ENCODE assay signal across 1 cellular context in the genomic region with DNA sequence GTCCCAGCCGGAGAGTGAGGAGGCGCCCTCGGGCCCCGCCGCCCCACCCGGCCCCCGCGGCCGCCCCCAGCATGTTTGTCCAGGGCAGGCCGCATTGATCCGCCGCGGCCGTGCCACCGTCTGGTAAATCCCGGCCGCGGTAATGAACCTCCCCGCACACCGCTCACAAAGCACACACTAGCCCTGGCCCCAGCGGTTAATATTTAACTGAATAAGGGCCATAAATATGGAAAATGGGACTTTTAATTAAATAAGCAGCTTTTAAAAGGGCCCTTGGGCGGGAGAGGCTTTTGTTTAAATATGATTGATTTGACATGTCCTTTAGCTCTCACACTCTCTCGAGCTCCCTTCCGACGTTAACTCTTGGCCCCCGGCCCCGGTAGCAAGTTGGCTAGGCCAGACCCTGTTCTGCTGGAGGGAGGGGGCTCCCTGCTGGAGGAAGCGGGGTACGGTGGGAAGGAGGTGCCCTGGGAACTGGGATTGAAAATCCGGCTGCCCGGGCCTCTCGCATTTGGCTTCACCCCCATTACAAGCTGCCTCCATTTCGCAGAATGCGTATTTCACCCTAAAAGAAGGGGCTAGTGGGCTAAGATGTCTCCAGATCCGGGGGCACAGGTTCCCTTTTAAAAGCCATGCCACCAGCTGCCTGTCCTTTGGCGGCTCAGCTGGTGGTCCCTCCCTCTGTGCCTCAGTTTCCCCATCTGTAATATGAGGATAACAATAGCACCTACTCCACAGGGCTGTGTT.
TF ChIP-seq lines count a peak whose summit lies in the region.

No MANE protein-coding gene starts in this region.

TF ChIP-seq in GM23338, 12 proteins besides CTCF, POLR2A, EP300 and RAD21:
- TF ChIP-seq, protein P1, sequence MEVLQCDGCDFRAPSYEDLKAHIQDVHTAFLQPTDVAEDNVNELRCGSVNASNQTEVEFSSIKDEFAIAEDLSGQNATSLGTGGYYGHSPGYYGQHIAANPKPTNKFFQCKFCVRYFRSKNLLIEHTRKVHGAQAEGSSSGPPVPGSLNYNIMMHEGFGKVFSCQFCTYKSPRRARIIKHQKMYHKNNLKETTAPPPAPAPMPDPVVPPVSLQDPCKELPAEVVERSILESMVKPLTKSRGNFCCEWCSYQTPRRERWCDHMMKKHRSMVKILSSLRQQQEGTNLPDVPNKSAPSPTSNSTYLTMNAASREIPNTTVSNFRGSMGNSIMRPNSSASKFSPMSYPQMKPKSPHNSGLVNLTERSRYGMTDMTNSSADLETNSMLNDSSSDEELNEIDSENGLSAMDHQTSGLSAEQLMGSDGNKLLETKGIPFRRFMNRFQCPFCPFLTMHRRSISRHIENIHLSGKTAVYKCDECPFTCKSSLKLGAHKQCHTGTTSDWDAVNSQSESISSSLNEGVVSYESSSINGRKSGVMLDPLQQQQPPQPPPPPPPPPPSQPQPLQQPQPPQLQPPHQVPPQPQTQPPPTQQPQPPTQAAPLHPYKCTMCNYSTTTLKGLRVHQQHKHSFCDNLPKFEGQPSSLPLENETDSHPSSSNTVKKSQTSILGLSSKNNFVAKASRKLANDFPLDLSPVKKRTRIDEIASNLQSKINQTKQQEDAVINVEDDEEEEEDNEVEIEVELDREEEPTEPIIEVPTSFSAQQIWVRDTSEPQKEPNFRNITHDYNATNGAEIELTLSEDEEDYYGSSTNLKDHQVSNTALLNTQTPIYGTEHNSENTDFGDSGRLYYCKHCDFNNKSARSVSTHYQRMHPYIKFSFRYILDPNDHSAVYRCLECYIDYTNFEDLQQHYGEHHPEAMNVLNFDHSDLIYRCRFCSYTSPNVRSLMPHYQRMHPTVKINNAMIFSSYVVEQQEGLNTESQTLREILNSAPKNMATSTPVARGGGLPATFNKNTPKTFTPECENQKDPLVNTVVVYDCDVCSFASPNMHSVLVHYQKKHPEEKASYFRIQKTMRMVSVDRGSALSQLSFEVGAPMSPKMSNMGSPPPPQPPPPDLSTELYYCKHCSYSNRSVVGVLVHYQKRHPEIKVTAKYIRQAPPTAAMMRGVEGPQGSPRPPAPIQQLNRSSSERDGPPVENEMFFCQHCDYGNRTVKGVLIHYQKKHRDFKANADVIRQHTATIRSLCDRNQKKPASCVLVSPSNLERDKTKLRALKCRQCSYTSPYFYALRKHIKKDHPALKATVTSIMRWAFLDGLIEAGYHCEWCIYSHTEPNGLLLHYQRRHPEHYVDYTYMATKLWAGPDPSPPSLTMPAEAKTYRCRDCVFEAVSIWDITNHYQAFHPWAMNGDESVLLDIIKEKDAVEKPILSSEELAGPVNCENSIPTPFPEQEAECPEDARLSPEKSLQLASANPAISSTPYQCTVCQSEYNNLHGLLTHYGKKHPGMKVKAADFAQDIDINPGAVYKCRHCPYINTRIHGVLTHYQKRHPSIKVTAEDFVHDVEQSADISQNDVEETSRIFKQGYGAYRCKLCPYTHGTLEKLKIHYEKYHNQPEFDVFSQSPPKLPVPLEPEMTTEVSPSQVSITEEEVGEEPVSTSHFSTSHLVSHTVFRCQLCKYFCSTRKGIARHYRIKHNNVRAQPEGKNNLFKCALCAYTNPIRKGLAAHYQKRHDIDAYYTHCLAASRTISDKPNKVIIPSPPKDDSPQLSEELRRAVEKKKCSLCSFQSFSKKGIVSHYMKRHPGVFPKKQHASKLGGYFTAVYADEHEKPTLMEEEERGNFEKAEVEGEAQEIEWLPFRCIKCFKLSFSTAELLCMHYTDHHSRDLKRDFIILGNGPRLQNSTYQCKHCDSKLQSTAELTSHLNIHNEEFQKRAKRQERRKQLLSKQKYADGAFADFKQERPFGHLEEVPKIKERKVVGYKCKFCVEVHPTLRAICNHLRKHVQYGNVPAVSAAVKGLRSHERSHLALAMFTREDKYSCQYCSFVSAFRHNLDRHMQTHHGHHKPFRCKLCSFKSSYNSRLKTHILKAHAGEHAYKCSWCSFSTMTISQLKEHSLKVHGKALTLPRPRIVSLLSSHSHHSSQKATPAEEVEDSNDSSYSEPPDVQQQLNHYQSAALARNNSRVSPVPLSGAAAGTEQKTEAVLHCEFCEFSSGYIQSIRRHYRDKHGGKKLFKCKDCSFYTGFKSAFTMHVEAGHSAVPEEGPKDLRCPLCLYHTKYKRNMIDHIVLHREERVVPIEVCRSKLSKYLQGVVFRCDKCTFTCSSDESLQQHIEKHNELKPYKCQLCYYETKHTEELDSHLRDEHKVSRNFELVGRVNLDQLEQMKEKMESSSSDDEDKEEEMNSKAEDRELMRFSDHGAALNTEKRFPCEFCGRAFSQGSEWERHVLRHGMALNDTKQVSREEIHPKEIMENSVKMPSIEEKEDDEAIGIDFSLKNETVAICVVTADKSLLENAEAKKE (CRISPR knock-in tag; IDR thresholded peaks at IDR 0.05), result no peak
- no peak for TF ChIP-seq JUNB (IDR thresholded peaks at IDR 0.05; ENCODE audit: unreplicated experiment)
- no peak for TF ChIP-seq ZNF331 (CRISPR knock-in tag; IDR thresholded peaks at IDR 0.05; ENCODE audit: low read depth)
- no peak for TF ChIP-seq EZH2 (IDR thresholded peaks at IDR 0.05; ENCODE audit: low read depth, unreplicated experiment)
- no peak for TF ChIP-seq NANOG (IDR thresholded peaks at IDR 0.05; ENCODE audit: borderline replicate concordance)
- no peak for TF ChIP-seq POLR2AphosphoS5 (IDR thresholded peaks at IDR 0.05; ENCODE audit: low read depth)
- TF ChIP-seq CREB1 (CRISPR knock-in tag; IDR thresholded peaks at IDR 0.05; ENCODE audit: low read depth), result no peak
- TF ChIP-seq, protein P2, sequence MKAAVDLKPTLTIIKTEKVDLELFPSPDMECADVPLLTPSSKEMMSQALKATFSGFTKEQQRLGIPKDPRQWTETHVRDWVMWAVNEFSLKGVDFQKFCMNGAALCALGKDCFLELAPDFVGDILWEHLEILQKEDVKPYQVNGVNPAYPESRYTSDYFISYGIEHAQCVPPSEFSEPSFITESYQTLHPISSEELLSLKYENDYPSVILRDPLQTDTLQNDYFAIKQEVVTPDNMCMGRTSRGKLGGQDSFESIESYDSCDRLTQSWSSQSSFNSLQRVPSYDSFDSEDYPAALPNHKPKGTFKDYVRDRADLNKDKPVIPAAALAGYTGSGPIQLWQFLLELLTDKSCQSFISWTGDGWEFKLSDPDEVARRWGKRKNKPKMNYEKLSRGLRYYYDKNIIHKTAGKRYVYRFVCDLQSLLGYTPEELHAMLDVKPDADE (IDR thresholded peaks at IDR 0.05), result no peak
- TF ChIP-seq REST (IDR thresholded peaks at IDR 0.05; ENCODE audit: unreplicated experiment), result no peak
- TF ChIP-seq STAT1 (IDR thresholded peaks at IDR 0.05; ENCODE audit: unreplicated experiment), result no peak
- no peak for TF ChIP-seq EZH2phosphoT487 (IDR thresholded peaks at IDR 0.05; ENCODE audit: unreplicated experiment)
- TF ChIP-seq ZNF114 (CRISPR knock-in tag; IDR thresholded peaks at IDR 0.05), result no peak
